18 cellular contexts compared by ENCODE assay signal in genomic region chr1:68516066-68516465, GRCh38.
"Had no signal": no experiment of that assay in that cellular context is flagged by ENCODE, and none has a peak within 500 bp of the region (broad histone marks: within the 10 kb centered on the region; RNA-seq: fewer than 3 reads in every experiment).

No MANE protein-coding gene starts in this region.

- H3K4me3 ChIP-seq: cardiac muscle cell, heart right ventricle, right lobe of liver, testis had no signal

- H2AFZ ChIP-seq: parathyroid adenoma had no signal

- H3K27ac ChIP-seq: cardiac muscle cell, heart right ventricle, neutrophil, parathyroid adenoma, right lobe of liver, testis had no signal

- H3K4me1 ChIP-seq: parathyroid adenoma, right lobe of liver, testis had no signal

- H3K9me3 ChIP-seq: neutrophil, right lobe of liver, testis had no signal

- DNase-seq: activated CD4-positive, alpha-beta T cell treated with anti-CD3 and anti-CD28 coated beads, Interleukin-2, amount 10 ng/mL, durations not matched to agents 7 days and 5 days; activated CD4-positive, CD25-positive, alpha-beta regulatory T cell; activated CD8-positive, alpha-beta memory T cell treated with anti-CD3 and anti-CD28 coated beads, Interleukin-2, amount 50 U/mL, for 4 hours; activated naive CD4-positive, alpha-beta T cell treated with anti-CD3 and anti-CD28 coated beads for 36 hours; activated naive CD8-positive, alpha-beta T cell treated with anti-CD3 and anti-CD28 coated beads, Interleukin-2, amount 50 U/mL, for 24 hours; activated T-cell treated with anti-CD3 and anti-CD28 coated beads, Interleukin-2, amount 50 U/mL, for 4 hours; effector memory CD8-positive, alpha-beta T cell; heart right ventricle; right lobe of liver; stimulated activated CD4-positive, alpha-beta T cell treated with anti-CD3 and anti-CD28 coated beads, Interleukin-4, amount 100 ng/mL, for 24 hours; T-helper 1 cell; T-helper 9 cell; testis had no signal

- H3K9ac ChIP-seq: parathyroid adenoma had no signal

- H3K27me3 ChIP-seq: cardiac muscle cell, heart right ventricle, neutrophil, right lobe of liver, testis had no signal

- ATAC-seq: activated naive CD8-positive, alpha-beta T cell treated with anti-CD3 and anti-CD28 coated beads, Interleukin-2, amount 50 U/mL, for 24 hours; activated T-cell treated with anti-CD3 and anti-CD28 coated beads, Interleukin-2, amount 50 U/mL, for 4 hours; effector memory CD8-positive, alpha-beta T cell; heart right ventricle; natural killer cell treated with Interleukin-12 subunit alpha and Interleukin-12 subunit beta and Interleukin-15 and Interleukin-18, amount 100 ng/mL, for 72 hours; right lobe of liver; stimulated activated effector memory CD8-positive, alpha-beta T cell treated with anti-CD3 and anti-CD28 coated beads, Interleukin-12 subunit alpha, Interleukin-12 subunit beta, amount 100 ng/mL, for 72 hours had no signal

- H3K36me3 ChIP-seq: cardiac muscle cell, heart right ventricle, neutrophil, right lobe of liver had no signal
